ENCODE assay signal across 35 cellular contexts in genomic region chr2:17229414-17229813, GRCh38.
"Had no signal": no experiment of that assay in that cellular context is flagged by ENCODE, and none has a peak within 500 bp of the region (broad histone marks: within the 10 kb centered on the region; RNA-seq: fewer than 3 reads in every experiment).

No MANE protein-coding gene starts in this region.

- H3K9me3 Mint-ChIP-seq: activated CD4-positive, alpha-beta memory T cell treated with anti-CD3 and anti-CD28 coated beads for 36 hours; activated CD4-positive, alpha-beta T cell treated with anti-CD3 and anti-CD28 coated beads, Interleukin-2, amount 10 ng/mL, durations not matched to agents 24 days and 14 days; activated naive CD4-positive, alpha-beta T cell treated with anti-CD3 and anti-CD28 coated beads, Interleukin-2, amount 10 ng/mL, durations not matched to agents 7 days and 5 days; activated T-helper 1 cell treated with anti-CD3 and anti-CD28 coated beads, Interleukin-12 subunit alpha, Interleukin-12 subunit beta, Interleukin-2, Interleukin-4 antibody, amounts not matched to agents 30 ng/mL and 10 ng/mL and 1 ng/mL, durations not matched to agents 14 hours and 24 hours and 36 hours; brain; T-helper 2 cell treated with Interferon-gamma antibody and Interleukin-4, amounts not matched to agents 5 μg/mL and 100 μg/mL, for 36 hours had no signal

- H3K27me3 Mint-ChIP-seq: activated B cell treated with CpG ODN at 0.5 μM for 24 hours; activated CD4-positive, alpha-beta memory T cell treated with anti-CD3 and anti-CD28 coated beads for 36 hours; activated CD4-positive, alpha-beta T cell treated with anti-CD3 and anti-CD28 coated beads, Interleukin-2, amount 10 ng/mL, durations not matched to agents 24 days and 14 days; activated CD8-positive, alpha-beta T cell treated with anti-CD3 and anti-CD28 coated beads for 36 hours; activated naive CD4-positive, alpha-beta T cell treated with anti-CD3 and anti-CD28 coated beads, Interleukin-2, amount 10 ng/mL, durations not matched to agents 7 days and 5 days; activated naive CD4-positive, alpha-beta T cell treated with anti-CD3 and anti-CD28 coated beads, Interleukin-2, amount 50 U/mL, for 24 hours; activated naive CD8-positive, alpha-beta T cell; activated naive CD8-positive, alpha-beta T cell treated with anti-CD3 and anti-CD28 coated beads, Interleukin-2, amount 10 ng/mL, durations not matched to agents 7 days and 5 days; activated naive CD8-positive, alpha-beta T cell treated with anti-CD3 and anti-CD28 coated beads, Interleukin-2, amount 50 U/mL, for 24 hours; activated T-helper 17 cell treated with anti-CD3 and anti-CD28 coated beads, Interleukin-2, amount 50 U/mL, for 72 hours; brain; central memory CD8-positive, alpha-beta T cell had no signal

- H3K4me1 Mint-ChIP-seq: activated CD4-positive, alpha-beta T cell treated with anti-CD3 and anti-CD28 coated beads, Interleukin-2, amount 10 ng/mL, durations not matched to agents 24 days and 14 days; activated naive CD4-positive, alpha-beta T cell treated with anti-CD3 and anti-CD28 coated beads, Interleukin-2, amount 10 ng/mL, durations not matched to agents 7 days and 5 days; activated naive CD4-positive, alpha-beta T cell treated with anti-CD3 and anti-CD28 coated beads, Interleukin-2, amount 50 U/mL, for 24 hours; activated naive CD8-positive, alpha-beta T cell treated with anti-CD3 and anti-CD28 coated beads, Interleukin-2, amount 10 ng/mL, durations not matched to agents 7 days and 5 days; activated naive CD8-positive, alpha-beta T cell treated with anti-CD3 and anti-CD28 coated beads, Interleukin-2, amount 50 U/mL, for 24 hours; activated T-helper 17 cell treated with anti-CD3 and anti-CD28 coated beads, Interleukin-2, amount 50 U/mL, for 72 hours; central memory CD8-positive, alpha-beta T cell had no signal

- H3K27me3 ChIP-seq: ascending aorta, cardiac muscle cell had no signal

- H3K36me3 ChIP-seq: ascending aorta, cardiac muscle cell had no signal

- H3K4me3 ChIP-seq: ascending aorta, cardiac muscle cell had no signal

- H3K36me3 Mint-ChIP-seq: activated CD4-positive, alpha-beta memory T cell treated with anti-CD3 and anti-CD28 coated beads for 36 hours; activated naive CD4-positive, alpha-beta T cell treated with anti-CD3 and anti-CD28 coated beads, Interleukin-2, amount 10 ng/mL, durations not matched to agents 7 days and 5 days; activated naive CD4-positive, alpha-beta T cell treated with anti-CD3 and anti-CD28 coated beads, Interleukin-2, amount 50 U/mL, for 24 hours; activated naive CD8-positive, alpha-beta T cell; activated naive CD8-positive, alpha-beta T cell treated with anti-CD3 and anti-CD28 coated beads, Interleukin-2, amount 10 ng/mL, durations not matched to agents 7 days and 5 days; brain had no signal

- H3K27ac Mint-ChIP-seq: activated B cell treated with CpG ODN at 0.5 μM for 24 hours; activated CD4-positive, alpha-beta memory T cell treated with anti-CD3 and anti-CD28 coated beads for 36 hours; activated CD4-positive, alpha-beta T cell treated with anti-CD3 and anti-CD28 coated beads, Interleukin-2, amount 10 ng/mL, durations not matched to agents 24 days and 14 days; activated CD8-positive, alpha-beta T cell treated with anti-CD3 and anti-CD28 coated beads for 36 hours; activated naive CD4-positive, alpha-beta T cell treated with anti-CD3 and anti-CD28 coated beads, Interleukin-2, amount 10 ng/mL, durations not matched to agents 7 days and 5 days; activated naive CD4-positive, alpha-beta T cell treated with anti-CD3 and anti-CD28 coated beads, Interleukin-2, amount 50 U/mL, for 24 hours; activated naive CD8-positive, alpha-beta T cell; activated naive CD8-positive, alpha-beta T cell treated with anti-CD3 and anti-CD28 coated beads, Interleukin-2, amount 10 ng/mL, durations not matched to agents 7 days and 5 days; activated naive CD8-positive, alpha-beta T cell treated with anti-CD3 and anti-CD28 coated beads, Interleukin-2, amount 50 U/mL, for 24 hours; activated T-cell treated with anti-CD3 and anti-CD28 coated beads, Interleukin-2, amount 50 U/mL, for 72 hours; activated T-helper 1 cell treated with anti-CD3 and anti-CD28 coated beads, Interleukin-12 subunit alpha, Interleukin-12 subunit beta, Interleukin-2, Interleukin-4 antibody, amounts not matched to agents 30 ng/mL and 10 ng/mL and 1 ng/mL, durations not matched to agents 14 hours and 24 hours and 36 hours; activated T-helper 17 cell treated with anti-CD3 and anti-CD28 coated beads, Interleukin-2, amount 50 U/mL, for 72 hours; brain; T-helper 1 cell treated with Interleukin-12 subunit alpha and Interleukin-12 subunit beta and Interleukin-4 antibody, amounts not matched to agents 30 μg/mL and 1 μg/mL, for 36 hours; T-helper 2 cell treated with Interferon-gamma antibody and Interleukin-4, amounts not matched to agents 5 μg/mL and 100 μg/mL, for 36 hours had no signal

- DNase-seq: activated B cell treated with CpG ODN at 0.5 μM for 24 hours; activated CD4-positive, alpha-beta memory T cell treated with anti-CD3 and anti-CD28 coated beads for 36 hours; activated CD4-positive, alpha-beta T cell treated with anti-CD3 and anti-CD28 coated beads, Interleukin-2, amount 10 ng/mL, durations not matched to agents 24 days and 14 days; activated CD4-positive, alpha-beta T cell treated with anti-CD3 and anti-CD28 coated beads, Interleukin-2, amount 50 U/mL, for 1 hour; activated CD4-positive, alpha-beta T cell treated with anti-CD3 and anti-CD28 coated beads, Interleukin-2, amount 50 U/mL, for 4 hours; activated CD4-positive, CD25-positive, alpha-beta regulatory T cell treated with anti-CD3 and anti-CD28 coated beads, Interleukin-2, amount 50 U/mL, for 72 hours; activated CD8-positive, alpha-beta memory T cell treated with anti-CD3 and anti-CD28 coated beads, Interleukin-2, amount 50 U/mL, for 4 hours; activated CD8-positive, alpha-beta T cell treated with anti-CD3 and anti-CD28 coated beads for 36 hours; activated gamma-delta T cell; activated naive CD4-positive, alpha-beta T cell treated with anti-CD3 and anti-CD28 coated beads, Interleukin-2, amount 10 ng/mL, durations not matched to agents 7 days and 5 days; activated naive CD4-positive, alpha-beta T cell treated with Interleukin-2 at 50 U/mL for 16 hours; activated naive CD8-positive, alpha-beta T cell treated with anti-CD3 and anti-CD28 coated beads, Interleukin-2, amount 10 ng/mL, durations not matched to agents 7 days and 5 days; activated naive CD8-positive, alpha-beta T cell treated with anti-CD3 and anti-CD28 coated beads, Interleukin-2, amount 50 U/mL, for 24 hours; activated T-cell treated with anti-CD3 and anti-CD28 coated beads for 4 hours; activated T-cell treated with anti-CD3 and anti-CD28 coated beads, Interleukin-2, amount 50 U/mL, for 1 hour; activated T-cell treated with anti-CD3 and anti-CD28 coated beads, Interleukin-2, amount 50 U/mL, for 4 hours; activated T-cell treated with anti-CD3 and anti-CD28 coated beads, Interleukin-2, amount 50 U/mL, for 72 hours; amygdala; anterior cingulate cortex; caudate nucleus; cerebellar nuclear complex; T-helper 1 cell; T-helper 2 cell; T-helper 9 cell had no signal

- H3K27ac ChIP-seq: ascending aorta, cardiac muscle cell, VCaP had no signal

- H3K4me3 Mint-ChIP-seq: activated B cell treated with CpG ODN at 0.5 μM for 24 hours; activated CD4-positive, alpha-beta memory T cell treated with anti-CD3 and anti-CD28 coated beads for 36 hours; activated CD4-positive, alpha-beta T cell treated with anti-CD3 and anti-CD28 coated beads, Interleukin-2, amount 10 ng/mL, durations not matched to agents 24 days and 14 days; activated CD8-positive, alpha-beta T cell treated with anti-CD3 and anti-CD28 coated beads for 36 hours; activated naive CD4-positive, alpha-beta T cell treated with anti-CD3 and anti-CD28 coated beads, Interleukin-2, amount 10 ng/mL, durations not matched to agents 7 days and 5 days; activated naive CD4-positive, alpha-beta T cell treated with anti-CD3 and anti-CD28 coated beads, Interleukin-2, amount 50 U/mL, for 24 hours; activated naive CD8-positive, alpha-beta T cell; activated naive CD8-positive, alpha-beta T cell treated with anti-CD3 and anti-CD28 coated beads, Interleukin-2, amount 10 ng/mL, durations not matched to agents 7 days and 5 days; activated naive CD8-positive, alpha-beta T cell treated with anti-CD3 and anti-CD28 coated beads, Interleukin-2, amount 50 U/mL, for 24 hours; activated T-cell treated with anti-CD3 and anti-CD28 coated beads, Interleukin-2, amount 50 U/mL, for 4 hours; activated T-cell treated with anti-CD3 and anti-CD28 coated beads, Interleukin-2, amount 50 U/mL, for 72 hours; activated T-helper 1 cell treated with anti-CD3 and anti-CD28 coated beads, Interleukin-12 subunit alpha, Interleukin-12 subunit beta, Interleukin-2, Interleukin-4 antibody, amounts not matched to agents 30 ng/mL and 10 ng/mL and 1 ng/mL, durations not matched to agents 14 hours and 24 hours and 36 hours; activated T-helper 17 cell treated with anti-CD3 and anti-CD28 coated beads, Interleukin-2, amount 50 U/mL, for 72 hours; brain; central memory CD8-positive, alpha-beta T cell; T-helper 1 cell treated with Interleukin-12 subunit alpha and Interleukin-12 subunit beta and Interleukin-4 antibody, amounts not matched to agents 30 μg/mL and 1 μg/mL, for 36 hours; T-helper 2 cell treated with Interferon-gamma antibody and Interleukin-4, amounts not matched to agents 5 μg/mL and 100 μg/mL, for 36 hours had no signal

- H3K4me1 ChIP-seq: ascending aorta had no signal

- H3K9me3 ChIP-seq: ascending aorta had no signal
